14 cellular contexts compared by ENCODE assay signal in the genomic region with DNA sequence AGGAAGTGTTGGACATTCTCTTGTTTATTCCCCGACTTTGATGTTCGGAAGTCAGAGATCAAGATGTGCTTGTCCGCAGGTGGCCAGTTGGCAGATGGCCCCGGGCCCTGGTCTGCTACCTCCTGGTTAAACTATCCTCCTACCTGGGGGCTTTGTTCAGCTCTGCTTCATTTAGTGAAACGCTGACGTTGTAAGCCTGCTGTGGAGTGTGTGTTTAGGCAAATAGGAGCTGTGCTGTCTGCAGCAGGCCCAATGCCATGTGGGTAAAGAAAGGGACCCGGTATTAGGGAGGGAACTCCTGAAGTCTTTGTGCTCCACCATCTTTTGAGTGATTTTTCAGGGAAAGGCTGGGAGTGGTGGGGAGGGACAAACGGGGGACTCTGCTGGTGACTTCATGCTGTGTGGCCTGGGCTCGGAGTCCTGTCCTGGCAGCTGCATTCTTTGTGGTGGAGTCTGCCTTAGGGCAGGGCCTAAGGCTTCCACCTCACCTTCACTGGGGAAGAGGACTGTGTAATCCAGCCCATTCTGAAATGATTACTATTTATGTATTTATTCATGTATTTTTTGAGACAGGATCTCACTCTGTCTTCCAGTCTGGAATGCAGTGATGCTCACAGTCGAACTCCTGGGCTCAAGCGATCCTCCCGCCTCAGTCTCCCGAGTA.
DNase-seq lines count a peak whose midpoint lies in the region; ATAC-seq and TF ChIP-seq lines count a peak whose summit lies in the region.
"Had no signal": no experiment of that assay in that cellular context is flagged by ENCODE, and none has a peak within 500 bp of the region (broad histone marks: within the 10 kb centered on the region; RNA-seq: fewer than 3 reads in every experiment).

No MANE protein-coding gene starts in this region.

- no peaks in the 10 kb centered on the region for H3K4me1 ChIP-seq in BE2C

- no peaks in the 10 kb centered on the region for H3K9me3 ChIP-seq in BE2C

- peak overlapping the region; percentile 3 to 39 (median 21) for H3K27ac Mint-ChIP-seq in nephron
- H3K27ac Mint-ChIP-seq: T-cell had no signal

- DNase-seq in ELR (ENCODE audit: low read depth) (peak; percentile 16), NCI-H2081 (lab: John Stamatoyannopoulos, UW) (peak; percentile 5 to 78), BE2C (no peak), NAMALWA (ENCODE audit: low spot score) (no peak)
- no peak for DNase-seq in activated CD4-positive, alpha-beta T cell treated with anti-CD3 and anti-CD28 coated beads for 48 hours
- DNase-seq: activated T-cell treated with anti-CD3 and anti-CD28 coated beads, Interleukin-2, amount 50 U/mL, for 4 hours; AML-193; left colon; NCI-H187; T-cell had no signal

- peaks cover 18% of the 10 kb centered on the region for H3K4me1 Mint-ChIP-seq in nephron

- H3K4me3 Mint-ChIP-seq in nephron = no peak overlapping the region
- H3K4me3 Mint-ChIP-seq: activated T-cell treated with anti-CD3 and anti-CD28 coated beads, Interleukin-2, amount 50 U/mL, for 4 hours; T-cell had no signal

- H3K27me3 ChIP-seq in BE2C = no peaks in the 10 kb centered on the region

- no peak overlapping the region for H3K4me3 ChIP-seq in BE2C (ENCODE audit: low read depth, low read length)
- H3K4me3 ChIP-seq: GM12878 had no signal

- H3K27ac ChIP-seq in VCaP = peak overlapping the region; percentile 43

- peaks cover 4% of the 10 kb centered on the region for H3K27me3 Mint-ChIP-seq in nephron (ENCODE audit: low read depth)
- H3K27me3 Mint-ChIP-seq: T-cell had no signal

- TF ChIP-seq CTCF in VCaP (conservative IDR thresholded peaks at IDR 0.05) = no peak
- no peak for TF ChIP-seq CTCF in nephron (IDR thresholded peaks at IDR 0.05; ENCODE audit: unreplicated experiment in 3 of 3)
- TF ChIP-seq CTCF in BE2C (IDR thresholded peaks at IDR 0.05; ENCODE audit: low read depth, low read length) = no peak

- ATAC-seq in HG02973 (IDR thresholded peaks at IDR 0.05; ENCODE audit: unreplicated experiment) = no peak
- ATAC-seq: activated T-cell treated with anti-CD3 and anti-CD28 coated beads, Interleukin-2, amount 50 U/mL, for 4 hours; GM12878; left colon; T-cell had no signal

- no peaks in the 10 kb centered on the region for H3K9me3 Mint-ChIP-seq in nephron
- H3K9me3 Mint-ChIP-seq: activated T-cell treated with anti-CD3 and anti-CD28 coated beads, Interleukin-2, amount 50 U/mL, for 4 hours had no signal

- H3K36me3 Mint-ChIP-seq in nephron (ENCODE audit: low read depth) = no peaks in the 10 kb centered on the region
- H3K36me3 Mint-ChIP-seq: T-cell had no signal

- no peaks in the 10 kb centered on the region for H3K36me3 ChIP-seq in BE2C

Comparison
In these comparisons a context has a peak if more than half of its experiments do, and no peak if none do; other contexts are left out.
1. DNase-seq: peak in ELR (single experiment) and NCI-H2081 (2 of 2); none in BE2C (single experiment), NAMALWA (single experiment) and activated CD4-positive, alpha-beta T cell treated with anti-CD3 and anti-CD28 coated beads for 48 hours (single experiment).